Comparison of ENCODE assay signal across 8 cellular contexts in the genomic region with DNA sequence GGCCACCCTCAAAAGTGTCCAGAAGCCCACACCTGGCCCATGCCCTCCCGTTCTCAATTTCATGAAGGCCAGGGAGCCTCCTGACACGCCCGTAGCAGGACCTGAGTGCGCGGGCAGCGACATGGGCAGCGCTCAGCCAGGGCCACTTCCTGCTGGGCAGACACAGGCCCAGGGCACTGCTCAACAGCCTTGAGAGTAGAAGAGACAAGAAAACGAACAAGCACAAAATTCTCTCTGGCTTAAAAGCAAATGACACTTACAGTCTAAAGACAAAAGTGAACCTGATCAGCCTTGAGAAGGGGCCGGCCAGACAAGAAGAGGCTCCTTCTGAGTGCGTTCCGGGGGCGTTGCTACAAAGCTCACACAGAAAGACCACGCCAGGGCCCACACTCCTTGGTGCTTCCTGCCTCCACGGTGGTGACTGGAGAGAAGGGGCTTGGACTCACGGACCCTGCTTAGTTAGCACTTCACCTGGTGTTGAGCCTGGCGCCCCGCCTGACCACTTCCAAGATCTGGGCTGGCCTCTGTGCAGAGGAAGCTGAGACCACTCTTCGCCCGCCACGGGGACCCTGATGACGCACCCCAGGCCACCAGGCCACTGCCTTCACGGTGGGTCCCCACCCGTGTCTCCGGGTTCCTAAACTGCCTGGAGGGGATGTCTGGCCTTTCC. TPM values are rescaled to one million over a fixed set of nuclear protein-coding genes. Genes with fewer than 3 reads are reported as not detected.
DNase-seq lines count a peak whose midpoint lies in the region; ATAC-seq, FAIRE-seq and TF ChIP-seq lines count a peak whose summit lies in the region.

No MANE protein-coding gene starts in this region.

- H3K4me1 ChIP-seq in A549 (peaks cover 40% of the 10 kb centered on the region), mesodermal cell (ENCODE audit: control insufficient read depth, insufficient read depth, low read length, poor library complexity, severe bottlenecking) (peaks cover 4% of the 10 kb centered on the region)

- H3K4me2 ChIP-seq in A549 = peak overlapping the region; percentile 89

- ATAC-seq in A549 = no peak
- no peak for ATAC-seq in central memory CD8-positive, alpha-beta T cell (replicated peaks; ENCODE audit: extremely low read depth, poor library complexity, severe bottlenecking)
- ATAC-seq in GM18517 (IDR thresholded peaks at IDR 0.05; ENCODE audit: unreplicated experiment) = no peak
- no peak for ATAC-seq in HG03175 (IDR thresholded peaks at IDR 0.05; ENCODE audit: unreplicated experiment)
- no peak for ATAC-seq in GM21515 (IDR thresholded peaks at IDR 0.05; ENCODE audit: unreplicated experiment)

- H3K27ac Mint-ChIP-seq in central memory CD8-positive, alpha-beta T cell (ENCODE audit: low read depth) = peak overlapping the region; percentile 84

- FAIRE-seq in A549 (lab: Jason Lieb, UNC) = no peak

- peak overlapping the region; percentile 84 for H3K4me3 Mint-ChIP-seq in central memory CD8-positive, alpha-beta T cell

- H3K4me3 ChIP-seq in A549 = peak overlapping the region; percentile 90
- H3K4me3 ChIP-seq in Jurkat, Clone E6-1 (ENCODE audit: low read length) = peak overlapping the region; percentile 70
- H3K4me3 ChIP-seq in mesodermal cell (ENCODE audit: extremely low read depth, insufficient read depth, low read length, poor library complexity, severe bottlenecking) = peak overlapping the region; percentile 64

- H3K4me1 Mint-ChIP-seq in central memory CD8-positive, alpha-beta T cell = peaks cover 32% of the 10 kb centered on the region

- 88% methylated on average over 17 of the region's 24 CpGs for WGBS in A549 (ENCODE audit: missing lambda C conversion rate)
- WGBS in mesodermal cell (ENCODE audit: insufficient coverage in 2 of 2), 2 experiments = 90% methylated on average over 16 to 23 of the region's 24 CpGs

- POLR2A ChIA-PET in A549 (lab: Yijun Ruan, JAX) = no interaction called here

- H3K9me3 Mint-ChIP-seq in central memory CD8-positive, alpha-beta T cell = no peaks in the 10 kb centered on the region

- H3K36me3 Mint-ChIP-seq in central memory CD8-positive, alpha-beta T cell (ENCODE audit: insufficient read depth) = peaks cover 8% of the 10 kb centered on the region

- H3K27me3 Mint-ChIP-seq in central memory CD8-positive, alpha-beta T cell = no peaks in the 10 kb centered on the region

- H3K27ac ChIP-seq in A549 (peak overlapping the region; percentile 81 to 96), mesodermal cell (ENCODE audit: low read depth, low read length, severe bottlenecking) (no peak overlapping the region)

- no peak for TF ChIP-seq EP300 in A549 (IDR thresholded peaks at IDR 0.05)

- CTCF ChIA-PET in A549 (lab: Yijun Ruan, JAX) = no interaction called here

- no peaks in the 10 kb centered on the region for H3K9me3 ChIP-seq in A549
- H3K9me3 ChIP-seq in mesodermal cell (ENCODE audit: control insufficient read depth, low read length) = no peaks in the 10 kb centered on the region

- no peak for DNase-seq in A549 (ENCODE audit: low read depth in 1 of 2, low spot score in 1 of 2)
- no peak for DNase-seq in Jurkat, Clone E6-1 (ENCODE audit: low read depth, low spot score)
- DNase-seq in central memory CD8-positive, alpha-beta T cell (ENCODE audit: low spot score in 2 of 2) = no peak
- no peak for DNase-seq in nucleus accumbens (lab: John Stamatoyannopoulos, UW)

- no peaks in the 10 kb centered on the region for H3K36me3 ChIP-seq in mesodermal cell (ENCODE audit: control insufficient read depth, insufficient read depth, low read length)

- no peak for TF ChIP-seq RAD21 in A549 (conservative IDR thresholded peaks at IDR 0.05 in 1 of 2, IDR thresholded peaks at IDR 0.05 in 1 of 2)

- no peak for TF ChIP-seq POLR2A in A549 (IDR thresholded peaks at IDR 0.05; ENCODE audit: low read length)

- no peak for TF ChIP-seq CTCF in A549 (IDR thresholded peaks at IDR 0.05)

TF ChIP-seq in A549, 52 proteins besides CTCF, POLR2A, EP300 and RAD21:
- TF ChIP-seq ZSCAN20 (CRISPR knock-in tag; IDR thresholded peaks at IDR 0.05) = no peak
- TF ChIP-seq CBX2 (IDR thresholded peaks at IDR 0.05; ENCODE audit: borderline replicate concordance, low read depth) = no peak
- TF ChIP-seq ZNF302 (CRISPR knock-in tag; IDR thresholded peaks at IDR 0.05) = no peak
- no peak for TF ChIP-seq POLR2AphosphoS2 (conservative IDR thresholded peaks at IDR 0.05; ENCODE audit: low read length)
- TF ChIP-seq SREBF2 (IDR thresholded peaks at IDR 0.05) = no peak
- no peak for TF ChIP-seq CHD4 (IDR thresholded peaks at IDR 0.05; ENCODE audit: borderline replicate concordance)
- TF ChIP-seq, protein P1, sequence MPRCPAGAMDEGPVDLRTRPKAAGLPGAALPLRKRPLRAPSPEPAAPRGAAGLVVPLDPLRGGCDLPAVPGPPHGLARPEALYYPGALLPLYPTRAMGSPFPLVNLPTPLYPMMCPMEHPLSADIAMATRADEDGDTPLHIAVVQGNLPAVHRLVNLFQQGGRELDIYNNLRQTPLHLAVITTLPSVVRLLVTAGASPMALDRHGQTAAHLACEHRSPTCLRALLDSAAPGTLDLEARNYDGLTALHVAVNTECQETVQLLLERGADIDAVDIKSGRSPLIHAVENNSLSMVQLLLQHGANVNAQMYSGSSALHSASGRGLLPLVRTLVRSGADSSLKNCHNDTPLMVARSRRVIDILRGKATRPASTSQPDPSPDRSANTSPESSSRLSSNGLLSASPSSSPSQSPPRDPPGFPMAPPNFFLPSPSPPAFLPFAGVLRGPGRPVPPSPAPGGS (IDR thresholded peaks at IDR 0.05) = no peak
- no peak for TF ChIP-seq JUNB (IDR thresholded peaks at IDR 0.05)
- TF ChIP-seq SMC3 (IDR thresholded peaks at IDR 0.05) = no peak

RNA-seq across cellular contexts. Expression of a gene that starts 1.5 kb away (rescaled TPM):
- polyA plus RNA-seq in A549 (2011; rRNA removed) (11.2 and 12.3 TPM in 2 replicates), A549 (2017; fragmentation: RNase III; extraction: RNeasy Plus Mini Kit Qiagen cat#74134 plus additional on column Dnase treatment) (18.1 to 22.5 TPM (median 19.5 TPM) in 3 replicates)
- 15.3 and 19.8 TPM in 2 replicates for polyA plus RNA-seq in A549 (2012; cell fraction: cytosol; rRNA removed)
- polyA plus RNA-seq in A549 (2012; cell fraction: nucleus; rRNA removed) = 79.7 and 103 TPM in 2 replicates
- polyA minus RNA-seq in A549 (2011; rRNA and poly(A)+ RNA removed) = 11.0 and 22.1 TPM in 2 replicates
- 252 TPM for polyA plus RNA-seq in Jurkat, Clone E6-1 (2012; ENCODE audit: insufficient read depth, insufficient read length)
- polyA plus RNA-seq in mesodermal cell (2013, experiment 1 of 2) = 29.5 TPM
- polyA plus RNA-seq in mesodermal cell (2013, experiment 2 of 2) = 27.8 TPM
